Comparison of ENCODE assay signal across 1 cellular context in the genomic region with DNA sequence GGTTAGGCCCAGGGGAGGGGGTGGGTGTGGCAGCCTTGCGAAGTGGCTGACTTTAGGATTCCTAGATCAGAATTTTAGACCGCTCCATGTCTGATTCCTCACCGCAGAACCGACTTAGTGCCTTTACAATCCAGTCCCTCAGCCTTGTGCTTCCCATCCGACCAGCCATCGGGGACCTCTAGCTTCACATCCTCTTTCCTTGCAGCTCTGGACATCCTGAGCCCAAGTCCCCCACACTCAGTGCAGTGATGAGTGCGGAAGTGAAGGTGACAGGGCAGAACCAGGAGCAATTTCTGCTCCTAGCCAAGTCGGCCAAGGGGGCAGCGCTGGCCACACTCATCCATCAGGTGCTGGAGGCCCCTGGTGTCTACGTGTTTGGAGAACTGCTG.
TF ChIP-seq lines count a peak whose summit lies in the region.

No MANE protein-coding gene starts in this region.

TF ChIP-seq in liver, 16 proteins besides CTCF, POLR2A, EP300 and RAD21 (continued from another document):
- TF ChIP-seq, protein P1, sequence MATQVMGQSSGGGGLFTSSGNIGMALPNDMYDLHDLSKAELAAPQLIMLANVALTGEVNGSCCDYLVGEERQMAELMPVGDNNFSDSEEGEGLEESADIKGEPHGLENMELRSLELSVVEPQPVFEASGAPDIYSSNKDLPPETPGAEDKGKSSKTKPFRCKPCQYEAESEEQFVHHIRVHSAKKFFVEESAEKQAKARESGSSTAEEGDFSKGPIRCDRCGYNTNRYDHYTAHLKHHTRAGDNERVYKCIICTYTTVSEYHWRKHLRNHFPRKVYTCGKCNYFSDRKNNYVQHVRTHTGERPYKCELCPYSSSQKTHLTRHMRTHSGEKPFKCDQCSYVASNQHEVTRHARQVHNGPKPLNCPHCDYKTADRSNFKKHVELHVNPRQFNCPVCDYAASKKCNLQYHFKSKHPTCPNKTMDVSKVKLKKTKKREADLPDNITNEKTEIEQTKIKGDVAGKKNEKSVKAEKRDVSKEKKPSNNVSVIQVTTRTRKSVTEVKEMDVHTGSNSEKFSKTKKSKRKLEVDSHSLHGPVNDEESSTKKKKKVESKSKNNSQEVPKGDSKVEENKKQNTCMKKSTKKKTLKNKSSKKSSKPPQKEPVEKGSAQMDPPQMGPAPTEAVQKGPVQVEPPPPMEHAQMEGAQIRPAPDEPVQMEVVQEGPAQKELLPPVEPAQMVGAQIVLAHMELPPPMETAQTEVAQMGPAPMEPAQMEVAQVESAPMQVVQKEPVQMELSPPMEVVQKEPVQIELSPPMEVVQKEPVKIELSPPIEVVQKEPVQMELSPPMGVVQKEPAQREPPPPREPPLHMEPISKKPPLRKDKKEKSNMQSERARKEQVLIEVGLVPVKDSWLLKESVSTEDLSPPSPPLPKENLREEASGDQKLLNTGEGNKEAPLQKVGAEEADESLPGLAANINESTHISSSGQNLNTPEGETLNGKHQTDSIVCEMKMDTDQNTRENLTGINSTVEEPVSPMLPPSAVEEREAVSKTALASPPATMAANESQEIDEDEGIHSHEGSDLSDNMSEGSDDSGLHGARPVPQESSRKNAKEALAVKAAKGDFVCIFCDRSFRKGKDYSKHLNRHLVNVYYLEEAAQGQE (IDR thresholded peaks at IDR 0.05), result no peak
- TF ChIP-seq HNF4G (IDR thresholded peaks at IDR 0.05) (no peak), FOXA1 (IDR thresholded peaks at IDR 0.05) (no peak), RXRA (IDR thresholded peaks at IDR 0.05) (no peak), NR2F2 (IDR thresholded peaks at IDR 0.05) (no peak), HNF4A (conservative IDR thresholded peaks at IDR 0.05) (no peak), SP1 (IDR thresholded peaks at IDR 0.05) (no peak), TAF1 (conservative IDR thresholded peaks at IDR 0.05) (no peak), EGR1 (IDR thresholded peaks at IDR 0.05; ENCODE audit: low read depth in 2 of 2) (no peak), YY1 (IDR thresholded peaks at IDR 0.05) (no peak)
- TF ChIP-seq, protein P2, sequence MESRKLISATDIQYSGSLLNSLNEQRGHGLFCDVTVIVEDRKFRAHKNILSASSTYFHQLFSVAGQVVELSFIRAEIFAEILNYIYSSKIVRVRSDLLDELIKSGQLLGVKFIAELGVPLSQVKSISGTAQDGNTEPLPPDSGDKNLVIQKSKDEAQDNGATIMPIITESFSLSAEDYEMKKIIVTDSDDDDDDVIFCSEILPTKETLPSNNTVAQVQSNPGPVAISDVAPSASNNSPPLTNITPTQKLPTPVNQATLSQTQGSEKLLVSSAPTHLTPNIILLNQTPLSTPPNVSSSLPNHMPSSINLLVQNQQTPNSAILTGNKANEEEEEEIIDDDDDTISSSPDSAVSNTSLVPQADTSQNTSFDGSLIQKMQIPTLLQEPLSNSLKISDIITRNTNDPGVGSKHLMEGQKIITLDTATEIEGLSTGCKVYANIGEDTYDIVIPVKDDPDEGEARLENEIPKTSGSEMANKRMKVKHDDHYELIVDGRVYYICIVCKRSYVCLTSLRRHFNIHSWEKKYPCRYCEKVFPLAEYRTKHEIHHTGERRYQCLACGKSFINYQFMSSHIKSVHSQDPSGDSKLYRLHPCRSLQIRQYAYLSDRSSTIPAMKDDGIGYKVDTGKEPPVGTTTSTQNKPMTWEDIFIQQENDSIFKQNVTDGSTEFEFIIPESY (IDR thresholded peaks at IDR 0.05), result no peak
- TF ChIP-seq, protein P3, sequence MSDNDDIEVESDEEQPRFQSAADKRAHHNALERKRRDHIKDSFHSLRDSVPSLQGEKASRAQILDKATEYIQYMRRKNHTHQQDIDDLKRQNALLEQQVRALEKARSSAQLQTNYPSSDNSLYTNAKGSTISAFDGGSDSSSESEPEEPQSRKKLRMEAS (IDR thresholded peaks at IDR 0.05), result no peak
